ENCODE assay signal across 8 cellular contexts in the genomic region with DNA sequence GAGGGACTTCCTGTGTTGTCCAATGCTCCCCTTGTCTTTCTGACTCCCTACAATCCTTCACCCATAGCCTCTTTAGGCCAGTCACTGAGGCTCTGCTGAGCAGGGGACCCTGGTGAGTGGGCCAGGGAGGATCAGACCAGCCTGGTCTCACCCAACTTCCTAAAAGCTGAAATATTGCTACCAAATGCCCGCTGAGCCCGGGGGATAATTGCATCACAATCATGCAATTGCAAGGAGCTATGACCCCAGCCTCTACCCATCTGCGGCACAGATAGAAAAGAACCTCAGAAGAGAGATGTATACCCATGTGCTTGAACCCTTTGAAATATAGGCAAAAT. TPM values are rescaled to one million over a fixed set of nuclear protein-coding genes. Genes with fewer than 3 reads are reported as not detected.
DNase-seq lines count a peak whose midpoint lies in the region; ATAC-seq and TF ChIP-seq lines count a peak whose summit lies in the region.

No MANE protein-coding gene starts in this region.

- TF ChIP-seq CTCF in GM12864 (IDR thresholded peaks at IDR 0.05; ENCODE audit: low read depth, low read length, missing control alignments) (no peak), OCI-LY3 (IDR thresholded peaks at IDR 0.05; ENCODE audit: low read depth, low read length) (no peak), epithelial cell of esophagus (IDR thresholded peaks at IDR 0.05; ENCODE audit: insufficient read depth, low read depth, low read length, missing control alignments) (no peak)

- ATAC-seq in HG03378 (IDR thresholded peaks at IDR 0.05; ENCODE audit: unreplicated experiment) (no peak), HG03108 (IDR thresholded peaks at IDR 0.05; ENCODE audit: unreplicated experiment) (no peak)

- 0 out of 2 replicates have a peak overlapping the region, but pooled peaks have one; percentile 24 for H3K27ac ChIP-seq in OCI-LY3 (ENCODE audit: low read length)

- H3K9ac ChIP-seq in OCI-LY3 (ENCODE audit: low read length) = peak overlapping the region; percentile 90

- peak overlapping the region; percentile 99 for H3K4me2 ChIP-seq in OCI-LY3 (ENCODE audit: low read length)

- H3K9me3 ChIP-seq in OCI-LY3 (ENCODE audit: insufficient read depth, low read length) = no peaks in the 10 kb centered on the region

- no peak for DNase-seq in GM12864 (ENCODE audit: low read depth)
- DNase-seq in epithelial cell of esophagus (ENCODE audit: low read depth) = no peak
- DNase-seq in posterior vena cava (ENCODE audit: low spot score) = peak; percentile 68
- DNase-seq in cortex of kidney (lab: John Stamatoyannopoulos, UW) = no peak
- no peak for DNase-seq in RPMI8226

- H3K27me3 ChIP-seq in OCI-LY3 (ENCODE audit: low read depth, low read length) = no peaks in the 10 kb centered on the region

- no peaks in the 10 kb centered on the region for H4K20me1 ChIP-seq in OCI-LY3 (ENCODE audit: insufficient read depth, low read length)

- intact Hi-C loops in posterior vena cava (cut with DNase I) = no loop called here

- H2AFZ ChIP-seq in OCI-LY3 (ENCODE audit: low read depth, low read length) = peak overlapping the region; percentile 88; the same call in 1 of the 2 replicates

- peaks cover 13% of the 10 kb centered on the region for H3K79me2 ChIP-seq in OCI-LY3 (ENCODE audit: low read length)

- no peaks in the 10 kb centered on the region for H3K36me3 ChIP-seq in OCI-LY3 (replicated peaks; ENCODE audit: low read depth, low read length)

- H3K4me3 ChIP-seq in GM12864 (ENCODE audit: low read depth, low read length) (peak overlapping the region; percentile 77), OCI-LY3 (ENCODE audit: low read length) (peak overlapping the region; percentile 90), epithelial cell of esophagus (ENCODE audit: low read length) (peak overlapping the region; percentile 71)

- peaks cover 26% of the 10 kb centered on the region for H3K4me1 ChIP-seq in OCI-LY3 (ENCODE audit: low read length)

RNA-seq across cellular contexts. Expression of a gene that starts 3.7 kb away (rescaled TPM):
- 10 to 100 TPM; 87.9 to 90.7 TPM for total RNA-seq in posterior vena cava
